8 cellular contexts compared by ENCODE assay signal in genomic region chr3:146159616-146160232, GRCh38. TPM values are rescaled to one million over a fixed set of nuclear protein-coding genes. Genes with fewer than 3 reads are reported as not detected.
DNase-seq lines count a peak whose midpoint lies in the region; ATAC-seq, FAIRE-seq and TF ChIP-seq lines count a peak whose summit lies in the region.

No MANE protein-coding gene starts in this region.

- H3K4me3 ChIP-seq in bronchial epithelial cell (ENCODE audit: low read depth, low read length), result peak overlapping the region; percentile 70
- H3K4me3 ChIP-seq in mesendoderm (ENCODE audit: low read length), result peak overlapping the region; percentile 61
- peak overlapping the region in 3 of 4 donors; percentile 60 to 82 (median 72) for H3K4me3 ChIP-seq in upper lobe of left lung
- no peak overlapping the region for H3K4me3 ChIP-seq in lower leg skin (ENCODE audit: low read depth, poor library complexity, severe bottlenecking)

- intact Hi-C loops in activated naive CD4-positive, alpha-beta T cell treated with anti-CD3 and anti-CD28 coated beads for 36 hours (cut with micrococcal nuclease), result loop anchor here (5.0 kb wide), 1 partner anchor 383 kb away; the partner anchor contains the start of gene PLSCR1
- intact Hi-C loops in lower leg skin (cut with DNase I; ENCODE audit: low total_unique reads), result loop anchor here (5.0 kb wide), 1 partner anchor 447 kb away; no protein-coding TSS in a partner anchor

- peaks cover 13% of the 10 kb centered on the region for H3K4me1 Mint-ChIP-seq in activated naive CD4-positive, alpha-beta T cell treated with anti-CD3 and anti-CD28 coated beads for 36 hours (ENCODE audit: low read depth)

- peak overlapping the region; percentile 66 for H3K4me2 ChIP-seq in mesendoderm (ENCODE audit: low read length)

- H3K4me3 Mint-ChIP-seq in activated naive CD4-positive, alpha-beta T cell treated with anti-CD3 and anti-CD28 coated beads for 36 hours, result peak overlapping the region; percentile 66

- H3K4me1 ChIP-seq in mesendoderm (ENCODE audit: control insufficient read depth, low read depth, low read length) (no peaks in the 10 kb centered on the region), upper lobe of left lung (peaks cover 10 to 24% (median 22%) of the 10 kb centered on the region in 4 donors)

- no CpG with 5 or more reads among the region's 5 CpGs for whole genome bisulfite sequencing in mesendoderm (ENCODE audit: extremely low coverage, insufficient coverage, low lambda C conversion rate)
- 16 to 21% methylated on average over 5 of the region's 5 CpGs for WGBS in upper lobe of left lung, 2 donors
- 23 to 26% methylated on average over 5 of the region's 5 CpGs for WGBS in lower leg skin, 2 donors

- no peak for TF ChIP-seq CTCF in bronchial epithelial cell (IDR thresholded peaks at IDR 0.05; ENCODE audit: insufficient read depth, low read length, severe bottlenecking)
- TF ChIP-seq CTCF in upper lobe of left lung (IDR thresholded peaks at IDR 0.05), result no peak
- no peak for TF ChIP-seq CTCF in lower leg skin (IDR thresholded peaks at IDR 0.05)

- CTCF ChIA-PET in activated naive CD4-positive, alpha-beta T cell treated with anti-CD3 and anti-CD28 coated beads for 36 hours (lab: Charles Lee), result interaction anchor here (0.8 kb wide), 1 partner anchor 30 kb away, joined by 3 read pairs; no protein-coding TSS in a partner anchor

- no peaks in the 10 kb centered on the region for H3K9me3 Mint-ChIP-seq in activated naive CD4-positive, alpha-beta T cell treated with anti-CD3 and anti-CD28 coated beads for 36 hours
- peaks cover 0 to 4% of the 10 kb centered on the region in 2 donors for H3K9me3 Mint-ChIP-seq in activated naive CD4-positive, alpha-beta T cell treated with anti-CD3 and anti-CD28 coated beads, Interleukin-2, amount 50 U/mL, for 72 hours

- H2BK120ac ChIP-seq in mesendoderm (ENCODE audit: low read depth, low read length), result no peak overlapping the region

- peaks cover 54% of the 10 kb centered on the region for H3K27me3 Mint-ChIP-seq in activated naive CD4-positive, alpha-beta T cell treated with anti-CD3 and anti-CD28 coated beads for 36 hours (ENCODE audit: low read depth)

- no peak overlapping the region for H3K23ac ChIP-seq in mesendoderm (ENCODE audit: low read length)

- no peak overlapping the region for H3K4ac ChIP-seq in mesendoderm (ENCODE audit: low read depth, low read length)

- no peak overlapping the region for H2BK5ac ChIP-seq in mesendoderm (ENCODE audit: low read length)

- DNase-seq in activated naive CD4-positive, alpha-beta T cell treated with anti-CD3 and anti-CD28 coated beads for 36 hours, result no peak
- DNase-seq in activated naive CD4-positive, alpha-beta T cell treated with anti-CD3 and anti-CD28 coated beads, Interleukin-2, amount 50 U/mL, for 72 hours (ENCODE audit: low spot score in 2 of 2), result no peak
- DNase-seq in bronchial epithelial cell (ENCODE audit: low read depth), result no peak
- DNase-seq in mesendoderm, result no peak
- DNase-seq in upper lobe of left lung, result no peak
- no peak for DNase-seq in lower leg skin (ENCODE audit: low spot score in 2 of 2)

- no peak for TF ChIP-seq EP300 in upper lobe of left lung (IDR thresholded peaks at IDR 0.05)

- H3K27ac Mint-ChIP-seq in activated naive CD4-positive, alpha-beta T cell treated with anti-CD3 and anti-CD28 coated beads for 36 hours, result no peak overlapping the region
- no peak overlapping the region for H3K27ac Mint-ChIP-seq in activated naive CD4-positive, alpha-beta T cell treated with anti-CD3 and anti-CD28 coated beads, Interleukin-2, amount 50 U/mL, for 72 hours

- TF ChIP-seq POLR2A in upper lobe of left lung (IDR thresholded peaks at IDR 0.05) (no peak), lower leg skin (IDR thresholded peaks at IDR 0.05) (no peak)

- no peak overlapping the region for H4K5ac ChIP-seq in mesendoderm (ENCODE audit: low read length)

- H4K8ac ChIP-seq in mesendoderm (ENCODE audit: low read depth, low read length), result no peak overlapping the region

- H2BK15ac ChIP-seq in mesendoderm (replicated peaks; ENCODE audit: low read depth), result no peak overlapping the region

- peaks cover 2% of the 10 kb centered on the region for H3K79me1 ChIP-seq in mesendoderm (ENCODE audit: low read length)

- H3K9me3 ChIP-seq in upper lobe of left lung, result no peaks in the 10 kb centered on the region

- no peak for FAIRE-seq in bronchial epithelial cell (lab: Jason Lieb, UNC)

- H3K18ac ChIP-seq in mesendoderm (ENCODE audit: low read length), result no peak overlapping the region

- H3K27ac ChIP-seq in mesendoderm (ENCODE audit: low read depth, low read length), result no peak overlapping the region
- H3K27ac ChIP-seq in upper lobe of left lung, result peak overlapping the region; percentile 89 to 96 (median 92)

- ATAC-seq in activated naive CD4-positive, alpha-beta T cell treated with anti-CD3 and anti-CD28 coated beads, Interleukin-2, amount 50 U/mL, for 72 hours, result no peak
- ATAC-seq in upper lobe of left lung (ENCODE audit: low FRiP score in 2 of 2), result no peak
- ATAC-seq in GM18867 (IDR thresholded peaks at IDR 0.05; ENCODE audit: unreplicated experiment), result no peak
- ATAC-seq in HG02884 (IDR thresholded peaks at IDR 0.05; ENCODE audit: unreplicated experiment), result no peak

- peak overlapping the region; percentile 78 for H3K56ac ChIP-seq in mesendoderm (ENCODE audit: low read length)

- H3K27me3 ChIP-seq in bronchial epithelial cell (ENCODE audit: control insufficient read depth, insufficient read depth, low read length), result no peaks in the 10 kb centered on the region
- H3K27me3 ChIP-seq in mesendoderm (ENCODE audit: insufficient read depth, low read length, poor library complexity), result no peaks in the 10 kb centered on the region
- no peaks in the 10 kb centered on the region for H3K27me3 ChIP-seq in upper lobe of left lung

- no peaks in the 10 kb centered on the region for H3K36me3 ChIP-seq in bronchial epithelial cell (ENCODE audit: control insufficient read depth, insufficient read depth, low read length)
- no peaks in the 10 kb centered on the region for H3K36me3 ChIP-seq in mesendoderm (ENCODE audit: control insufficient read depth, insufficient read depth, low read length)
- no peaks in the 10 kb centered on the region for H3K36me3 ChIP-seq in upper lobe of left lung

- H3K36me3 Mint-ChIP-seq in activated naive CD4-positive, alpha-beta T cell treated with anti-CD3 and anti-CD28 coated beads for 36 hours (ENCODE audit: low read depth), result no peaks in the 10 kb centered on the region
- H3K36me3 Mint-ChIP-seq in activated naive CD4-positive, alpha-beta T cell treated with anti-CD3 and anti-CD28 coated beads, Interleukin-2, amount 50 U/mL, for 72 hours, result peaks cover 0 to 15% of the 10 kb centered on the region in 2 donors

- H3K9ac ChIP-seq in mesendoderm (ENCODE audit: low read length), result peak overlapping the region; percentile 83

- peaks cover 27% of the 10 kb centered on the region for H3K79me2 ChIP-seq in mesendoderm (ENCODE audit: control insufficient read depth, insufficient read depth, low read length)

- no peak overlapping the region for H2AK5ac ChIP-seq in mesendoderm (ENCODE audit: low read length)

RNA-seq across cellular contexts. Expression of gene PLOD2, which starts 1.3 kb away (rescaled TPM):
- under 1 TPM; 0.22 to 0.45 TPM for total RNA-seq in activated naive CD4-positive, alpha-beta T cell treated with anti-CD3 and anti-CD28 coated beads for 36 hours
- total RNA-seq in activated naive CD4-positive, alpha-beta T cell treated with anti-CD3 and anti-CD28 coated beads, Interleukin-2, amount 50 U/mL, for 72 hours, result 1 to 10 TPM in 1 of 2 donors, not detected in 1; 4.6 TPM
- total RNA-seq in bronchial epithelial cell (36.6 and 45.3 TPM in 2 replicates), upper lobe of left lung (10 to 100 TPM in 5 of 6 donors, 1 to 10 TPM in 1; 6.8 to 30.7 (median 18.1) TPM), lower leg skin (10 to 100 TPM in 2 of 4 donors, 1 to 10 TPM in 2; 4.4 to 11.6 (median 10.1) TPM)
- polyA plus RNA-seq in mesendoderm (2013, experiment 1 of 2), result 29.3 TPM
- polyA plus RNA-seq in mesendoderm (2013, experiment 2 of 2), result 28.9 TPM
